In genomic region chr1:10772711-10773110, GRCh38 we compare ENCODE assay signal across 17 cellular contexts. TPM values are rescaled to one million over a fixed set of nuclear protein-coding genes. Genes with fewer than 3 reads are reported as not detected.
DNase-seq lines count a peak whose midpoint lies in the region; ATAC-seq, FAIRE-seq and TF ChIP-seq lines count a peak whose summit lies in the region.
"Had no signal": no experiment of that assay in that cellular context is flagged by ENCODE, and none has a peak within 500 bp of the region (broad histone marks: within the 10 kb centered on the region; RNA-seq: fewer than 3 reads in every experiment).

No MANE protein-coding gene starts in this region.

- FAIRE-seq in kidney (lab: Jason Lieb, UNC): no peak
- FAIRE-seq: D721Med, GM19239, H1 had no signal

- no peak overlapping the region for H3K9ac ChIP-seq in kidney (ENCODE audit: low read length in 2 of 2)

- H3K36me3 ChIP-seq in kidney (ENCODE audit: control insufficient read depth in 1 of 2, insufficient read depth in 2 of 2, low read length in 2 of 2): no peaks in the 10 kb centered on the region
- H3K36me3 ChIP-seq: HAP-1 had no signal

- H3K9me3 ChIP-seq in kidney (ENCODE audit: control insufficient read depth in 1 of 2, low read length in 2 of 2): no peaks in the 10 kb centered on the region
- H3K9me3 ChIP-seq: HAP-1 had no signal

- H3K27me3 ChIP-seq in foreskin keratinocyte: peaks cover 18% of the 10 kb centered on the region

- TF ChIP-seq CTCF in VCaP (conservative IDR thresholded peaks at IDR 0.05) (no peak), kidney (IDR thresholded peaks at IDR 0.05; ENCODE audit: borderline replicate concordance, extremely low read depth, insufficient read depth) (no peak), foreskin keratinocyte (conservative IDR thresholded peaks at IDR 0.05) (no peak)

- H3K4me1 ChIP-seq in kidney (ENCODE audit: control insufficient read depth in 1 of 2, insufficient read depth in 1 of 2, low read depth in 1 of 2, low read length in 2 of 2) (peaks cover 9 to 17% of the 10 kb centered on the region in 2 donors), foreskin keratinocyte (peaks cover 8% of the 10 kb centered on the region)
- H3K4me1 ChIP-seq: HAP-1 had no signal

- peak overlapping the region; percentile 80 for H3K27ac ChIP-seq in VCaP
- peak overlapping the region in 1 of 2 donors; percentile 22 for H3K27ac ChIP-seq in kidney (ENCODE audit: low read depth in 2 of 2, low read length in 2 of 2)
- peak overlapping the region in 14 of 21 experiments; percentile 0 to 93 (median 74) for H3K27ac ChIP-seq in skin epidermis
- H3K27ac ChIP-seq in foreskin keratinocyte: no peak overlapping the region
- H3K27ac ChIP-seq: 22Rv1, HL-60 had no signal

- intact Hi-C loops in kidney (cut with DNase I): no loop called here

- peak; percentile 65 for DNase-seq in NCI-H510A treated with DMSO at 0.1 percent for 48 hours (lab: John Stamatoyannopoulos, UW)
- DNase-seq in NCI-H510A (lab: John Stamatoyannopoulos, UW): no peak
- peak; percentile 46 for DNase-seq in kidney
- no peak for DNase-seq in foreskin keratinocyte
- no peak for DNase-seq in DMS153 (lab: John Stamatoyannopoulos, UW)
- DNase-seq: CD8-positive, alpha-beta T cell; DND-41; GDM1 had no signal

- H3K4me3 ChIP-seq in kidney (ENCODE audit: low read length in 2 of 2) (no peak overlapping the region), skin epidermis (peak overlapping the region in 1 of 7 experiments; percentile 5)
- H3K4me3 ChIP-seq: HAP-1 had no signal

- ATAC-seq in foreskin keratinocyte (no peak), HG02623 (IDR thresholded peaks at IDR 0.05; ENCODE audit: unreplicated experiment) (no peak)
- ATAC-seq: CD8-positive, alpha-beta T cell had no signal

RNA-seq across cellular contexts. Expression of gene CASZ1, which starts 23.7 kb away (rescaled TPM):
- total RNA-seq in kidney (33.0 TPM), foreskin keratinocyte (4.7 and 6.8 TPM in 2 replicates)
- polyA plus RNA-seq in kidney (ENCODE audit: insufficient read depth, low read depth, low replicate concordance) (10.1 TPM), foreskin keratinocyte (2.7 and 3.5 TPM in 2 replicates)

Comparison
In these comparisons a context has a peak if more than half of its experiments do, and no peak if none do; other contexts are left out.
1. DNase-seq: peak in NCI-H510A treated with DMSO at 0.1 percent for 48 hours (single experiment) and kidney (single experiment); none in NCI-H510A (single experiment), foreskin keratinocyte (0 of 2) and DMS153 (single experiment).